ENCODE assay signal across 9 cellular contexts in genomic region chr9:83538172-83538889, GRCh38. TPM values are rescaled to one million over a fixed set of nuclear protein-coding genes. Genes with fewer than 3 reads are reported as not detected.
DNase-seq lines count a peak whose midpoint lies in the region; ATAC-seq and TF ChIP-seq lines count a peak whose summit lies in the region.
"Had no signal": no experiment of that assay in that cellular context is flagged by ENCODE, and none has a peak within 500 bp of the region (broad histone marks: within the 10 kb centered on the region; RNA-seq: fewer than 3 reads in every experiment).

TSS of gene FRMD3 (minus strand) at chr9:83538401. CDS start at chr9:83538231, 170 bp downstream.

- peaks cover 3% of the 10 kb centered on the region for H3K36me3 Mint-ChIP-seq in effector memory CD8-positive, alpha-beta T cell (ENCODE audit: insufficient read depth)
- H3K36me3 Mint-ChIP-seq: IgD-negative memory B cell had no signal

- peaks cover 17% of the 10 kb centered on the region for H3K4me1 ChIP-seq in lower lobe of right lung

- intact Hi-C loops in lower lobe of right lung (cut with DNase I): no loop called here

- peaks cover 32 to 52% of the 10 kb centered on the region in 2 donors for H3K27me3 Mint-ChIP-seq in effector memory CD8-positive, alpha-beta T cell

- H3K36me3 ChIP-seq in MG63 (no peaks in the 10 kb centered on the region), lower lobe of right lung (no peaks in the 10 kb centered on the region)

- peak; percentile 74 for ATAC-seq in GM19397 (IDR thresholded peaks at IDR 0.05; ENCODE audit: unreplicated experiment)
- ATAC-seq in effector memory CD8-positive, alpha-beta T cell (replicated peaks): no peak
- peak; percentile 95 to 96 for ATAC-seq in lower lobe of right lung
- ATAC-seq in GM19328 (IDR thresholded peaks at IDR 0.05; ENCODE audit: unreplicated experiment): no peak

- DNase-seq in MG63: peak; percentile 51
- peak; percentile 37 to 76 for DNase-seq in SW 1271 (lab: John Stamatoyannopoulos, UW)
- no peak for DNase-seq in effector memory CD8-positive, alpha-beta T cell
- DNase-seq in lower lobe of right lung: peak; percentile 84
- DNase-seq in stimulated activated CD4-positive, alpha-beta T cell treated with anti-CD3 and anti-CD28 coated beads, TNF-alpha, amount 100 ng/mL, for 48 hours (ENCODE audit: low read depth in 3 of 3): peak; percentile 7 to 18 (median 11)

- TF ChIP-seq CTCF in C4-2B (conservative IDR thresholded peaks at IDR 0.05): peak; percentile 91
- peak; percentile 68 for TF ChIP-seq CTCF in lower lobe of right lung (IDR thresholded peaks at IDR 0.05)

- no peaks in the 10 kb centered on the region for H3K9me3 ChIP-seq in MG63
- no peaks in the 10 kb centered on the region for H3K9me3 ChIP-seq in lower lobe of right lung

- H3K4me3 ChIP-seq in MG63 (peak within 1 kb of the TSS; percentile 42), lower lobe of right lung (peak within 1 kb of the TSS; percentile 66)

- H3K27me3 ChIP-seq in MG63: peaks cover 3% of the 10 kb centered on the region; the same call in 1 of the 2 replicates
- H3K27me3 ChIP-seq in lower lobe of right lung (ENCODE audit: low read depth): peaks cover 26% of the 10 kb centered on the region

- no peak within 1 kb of the TSS for H3K27ac Mint-ChIP-seq in effector memory CD8-positive, alpha-beta T cell
- H3K27ac Mint-ChIP-seq: IgD-negative memory B cell had no signal

- peaks cover 2 to 6% of the 10 kb centered on the region in 2 donors for H3K4me1 Mint-ChIP-seq in effector memory CD8-positive, alpha-beta T cell (ENCODE audit: low read depth in 2 of 2)

- no peaks in the 10 kb centered on the region for H3K9me3 Mint-ChIP-seq in effector memory CD8-positive, alpha-beta T cell

- peak within 1 kb of the TSS; percentile 6 to 43 for H3K4me3 Mint-ChIP-seq in effector memory CD8-positive, alpha-beta T cell

- H3K27ac ChIP-seq in C4-2B (peak within 1 kb of the TSS; percentile 47), lower lobe of right lung (peak within 1 kb of the TSS; percentile 67)

RNA-seq across cellular contexts. Expression of gene FRMD3, which starts in this region (rescaled TPM):
- 1.1 TPM in 1 of 2 replicates, not detected in the other for total RNA-seq in MG63 (2014; rRNA removed; shearing (Covaris generic); ENCODE audit: low replicate concordance)
- total RNA-seq in lower lobe of right lung: 9.7 TPM

Comparison
In these comparisons a context has a peak if more than half of its experiments do, and no peak if none do; other contexts are left out.
1. ATAC-seq: peak in GM19397 (single experiment) and lower lobe of right lung (2 of 2); none in effector memory CD8-positive, alpha-beta T cell (single experiment) and GM19328 (single experiment).
2. DNase-seq: peak in MG63 (single experiment), SW 1271 (2 of 2), lower lobe of right lung (single experiment) and stimulated activated CD4-positive, alpha-beta T cell treated with anti-CD3 and anti-CD28 coated beads, TNF-alpha, amount 100 ng/mL, for 48 hours (3 of 3); none in effector memory CD8-positive, alpha-beta T cell (0 of 3).